34 cellular contexts compared by ENCODE assay signal in genomic region chr9:15885464-15885863, GRCh38.
"Had no signal": no experiment of that assay in that cellular context is flagged by ENCODE, and none has a peak within 500 bp of the region (broad histone marks: within the 10 kb centered on the region; RNA-seq: fewer than 3 reads in every experiment).

No MANE protein-coding gene starts in this region.

- DNase-seq: Karpas-422, Kasumi-1, MG63, MM.1S, MV-4-11, NCI-H1048, NCI-H1092, NCI-H1092 treated with DMSO at 0.1 percent for 48 hours, NCI-H1105, NCI-H1105 treated with DMSO at 0.1 percent for 48 hours, NCI-H1417, NCI-H1417 treated with DMSO at 0.1 percent for 48 hours, NCI-H1436, NCI-H1436 treated with DMSO at 0.1 percent for 48 hours, NCI-H146, NCI-H1694, NCI-H1694 treated with DMSO at 0.1 percent for 48 hours, NCI-H187, NCI-H187 treated with DMSO at 0.1 percent for 48 hours, NCI-H1930, NCI-H2029, NCI-H2029 treated with DMSO at 0.1 percent for 48 hours, NCI-H2081, NCI-H2081 treated with DMSO at 0.1 percent for 48 hours, NCI-H2107, NCI-H2171, NCI-H2171 treated with DMSO at 0.1 percent for 48 hours, NCI-H2227 treated with DMSO at 0.1 percent for 48 hours, NCI-H226, NCI-H345, NCI-H446, NCI-H446 treated with DMSO at 0.1 percent for 48 hours, NCI-H510A, NCI-H510A treated with DMSO at 0.1 percent for 48 hours had no signal

- H3K27me3 ChIP-seq: MG63 had no signal

- H3K9me3 ChIP-seq: MG63 had no signal

- H3K4me3 ChIP-seq: MG63 had no signal

- H3K36me3 ChIP-seq: MG63 had no signal
